ENCODE assay signal across 25 cellular contexts in the genomic region with DNA sequence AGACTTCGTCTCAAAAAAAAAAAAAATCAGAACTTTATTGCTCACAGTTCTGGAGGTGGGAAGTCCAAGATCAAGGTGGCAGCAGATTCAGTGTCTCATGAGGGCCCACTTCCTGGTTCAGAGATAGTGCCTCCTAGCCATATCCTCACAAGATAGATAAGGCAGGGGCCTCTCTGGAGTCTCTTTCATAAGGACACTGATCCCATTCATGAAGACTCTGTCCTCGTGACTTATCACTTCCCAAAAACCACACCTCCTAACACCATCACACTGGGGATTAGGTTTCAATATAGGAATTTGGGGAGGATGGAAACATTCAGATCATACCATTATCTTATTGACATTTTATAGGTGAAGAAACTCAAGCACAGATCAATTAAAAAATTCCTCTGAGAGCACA.
A peak's percentile ranks its signal among the peaks of the same experiment; 100 is the strongest.
DNase-seq lines count a peak whose midpoint lies in the region; TF ChIP-seq lines count a peak whose summit lies in the region.
"Had no signal": no experiment of that assay in that cellular context is flagged by ENCODE, and none has a peak within 500 bp of the region (broad histone marks: within the 10 kb centered on the region; RNA-seq: fewer than 3 reads in every experiment).

No MANE protein-coding gene starts in this region.

- DNase-seq in COLO829 (ENCODE audit: low spot score) = peak; percentile 39
- DNase-seq in SK-MEL-5 (ENCODE audit: low read depth, low spot score) = peak; percentile 79
- peak; percentile 12 for DNase-seq in endodermal cell
- DNase-seq in islet precursor cell = peak; percentile 12
- no peak for DNase-seq in HCEC 1CT
- DNase-seq in HEK293T (ENCODE audit: extremely low spot score) = no peak
- no peak for DNase-seq in H7
- DNase-seq in trophoblast cell = no peak
- DNase-seq: AML-193; CD4-positive, alpha-beta T cell; CD8-positive, alpha-beta T cell; COR-L47; DMS 273 treated with DMSO at 0.1 percent for 48 hours; DMS153; DMS53; DMS79; DND-41; EL; GDM1 had no signal

- H3K27me3 Mint-ChIP-seq in endodermal cell (ENCODE audit: insufficient read depth) = peaks cover 4% of the 10 kb centered on the region
- H3K27me3 Mint-ChIP-seq: CD4-positive, alpha-beta T cell had no signal

- H3K4me3 ChIP-seq in endodermal cell (ENCODE audit: low read length) (no peak overlapping the region), H7 (ENCODE audit: insufficient read depth, low read depth, low read length) (no peak overlapping the region), trophoblast cell (ENCODE audit: low read depth, low read length) (no peak overlapping the region)
- H3K4me3 ChIP-seq: A549; BLaER1 treated with 17β-estradiol and CSF1 and Interleukin-3, amounts not matched to agents 10 nM and 100 nM; GM12878 had no signal

- no peaks in the 10 kb centered on the region for H3K79me1 ChIP-seq in trophoblast cell (ENCODE audit: low read length)

- H3K79me2 ChIP-seq in trophoblast cell (ENCODE audit: control insufficient read depth, insufficient read depth, low read length, poor library complexity) = no peaks in the 10 kb centered on the region

- no peaks in the 10 kb centered on the region for H3K9me3 ChIP-seq in endodermal cell (ENCODE audit: control insufficient read depth, low read length)
- peaks cover 10% of the 10 kb centered on the region for H3K9me3 ChIP-seq in trophoblast cell (ENCODE audit: insufficient read depth, low read depth, low read length)

- no peak overlapping the region for H4K12ac ChIP-seq in trophoblast cell (ENCODE audit: low read depth, low read length)

- H3K27ac ChIP-seq in endodermal cell (ENCODE audit: low read depth, low read length) (no peak overlapping the region), trophoblast cell (ENCODE audit: low read depth, low read length) (no peak overlapping the region)
- H3K27ac ChIP-seq: 22Rv1; A549; BLaER1 treated with 17β-estradiol and CSF1 and Interleukin-3, amounts not matched to agents 10 nM and 100 nM; C4-2B had no signal

- in situ Hi-C loops in SK-MEL-5 (cut with HindIII; ENCODE audit: low pct_unique_long_range_greater_than_20kb, low sequenced_read_pairs) = no loop called here

- H3K9ac ChIP-seq in endodermal cell (ENCODE audit: extremely low read depth, low read length, poor library complexity, severe bottlenecking) = no peak overlapping the region
- no peak overlapping the region for H3K9ac ChIP-seq in trophoblast cell (ENCODE audit: low read length)
- H3K9ac ChIP-seq: BLaER1 treated with 17β-estradiol and CSF1 and Interleukin-3, amounts not matched to agents 10 nM and 100 nM had no signal

- H3K14ac ChIP-seq in trophoblast cell (ENCODE audit: low read length) = no peak overlapping the region

- no peak overlapping the region for H3K27ac Mint-ChIP-seq in endodermal cell
- H3K27ac Mint-ChIP-seq: B cell; CD4-positive, alpha-beta T cell; CD8-positive, alpha-beta T cell had no signal

- no peak overlapping the region for H4K8ac ChIP-seq in trophoblast cell (ENCODE audit: low read depth, low read length)

- no peak overlapping the region for H2BK5ac ChIP-seq in trophoblast cell (ENCODE audit: low read depth, low read length, poor library complexity)

- no peaks in the 10 kb centered on the region for H3K4me1 ChIP-seq in endodermal cell (ENCODE audit: control insufficient read depth, insufficient read depth, low read length)
- no peaks in the 10 kb centered on the region for H3K4me1 ChIP-seq in trophoblast cell (ENCODE audit: control insufficient read depth in 1 of 2, insufficient read depth in 2 of 2, low read length in 2 of 2)
- H3K4me1 ChIP-seq: A549 had no signal

- POLR2A ChIA-PET in HEK293T (lab: Yijun Ruan, JAX) = no interaction called here

- H3K9me3 Mint-ChIP-seq in endodermal cell = peaks cover 17% of the 10 kb centered on the region
- H3K9me3 Mint-ChIP-seq: CD4-positive, alpha-beta T cell; CD8-positive, alpha-beta T cell had no signal

- no peak overlapping the region for H3K4me2 ChIP-seq in trophoblast cell (ENCODE audit: low read length)
- H3K4me2 ChIP-seq: A549; BLaER1 treated with 17β-estradiol and CSF1 and Interleukin-3, amounts not matched to agents 10 nM and 100 nM had no signal

- H3K4ac ChIP-seq in trophoblast cell (ENCODE audit: low read depth, low read length) = no peak overlapping the region

- no peak overlapping the region for H2BK120ac ChIP-seq in trophoblast cell (ENCODE audit: insufficient read depth, low read length, poor library complexity)

- no peak overlapping the region for H4K91ac ChIP-seq in trophoblast cell (ENCODE audit: low read depth, low read length)

- H2AK5ac ChIP-seq in trophoblast cell (ENCODE audit: low read length) = no peak overlapping the region

- no peaks in the 10 kb centered on the region for H3K36me3 ChIP-seq in endodermal cell (ENCODE audit: control insufficient read depth, insufficient read depth, low read length)
- no peaks in the 10 kb centered on the region for H3K36me3 ChIP-seq in H7 (replicated peaks; ENCODE audit: control insufficient read depth, insufficient read depth, low read length)
- H3K36me3 ChIP-seq in trophoblast cell (ENCODE audit: control insufficient read depth in 1 of 2, insufficient read depth in 2 of 2, low read length in 2 of 2) = no peaks in the 10 kb centered on the region
- H3K36me3 ChIP-seq: BLaER1 treated with 17β-estradiol and CSF1 and Interleukin-3, amounts not matched to agents 10 nM and 100 nM had no signal

- no peaks in the 10 kb centered on the region for H3K4me1 Mint-ChIP-seq in endodermal cell
- H3K4me1 Mint-ChIP-seq: B cell had no signal

- H3K27me3 ChIP-seq in endodermal cell (ENCODE audit: control insufficient read depth, insufficient read depth, low read length, poor library complexity, severe bottlenecking) = no peaks in the 10 kb centered on the region
- H3K27me3 ChIP-seq in H7 (ENCODE audit: control insufficient read depth, insufficient read depth, low read length) = no peaks in the 10 kb centered on the region
- H3K27me3 ChIP-seq in trophoblast cell (ENCODE audit: insufficient read depth, low read length) = peaks cover 1% of the 10 kb centered on the region
- H3K27me3 ChIP-seq: BLaER1 treated with 17β-estradiol and CSF1 and Interleukin-3, amounts not matched to agents 10 nM and 100 nM had no signal

- no peak overlapping the region for H2BK12ac ChIP-seq in trophoblast cell (ENCODE audit: low read length)

- 95 to 100% methylated on average over 1 of the region's 2 CpGs for WGBS in endodermal cell (ENCODE audit: insufficient coverage in 1 of 2, insufficient read length in 1 of 2), 2 experiments
- WGBS in trophoblast cell (ENCODE audit: extremely low coverage, insufficient coverage, insufficient read length) = no CpG with 5 or more reads among the region's 2 CpGs

- no peak overlapping the region for H3K23ac ChIP-seq in trophoblast cell (ENCODE audit: low read length)

- CTCF ChIA-PET in HEK293T (lab: Yijun Ruan, JAX) = no interaction called here

- H2AFZ ChIP-seq in trophoblast cell (ENCODE audit: insufficient read depth, low read length, poor library complexity) = no peak overlapping the region

- H3K18ac ChIP-seq in trophoblast cell (ENCODE audit: low read length) = no peak overlapping the region

- TF ChIP-seq CTCF in endodermal cell (conservative IDR thresholded peaks at IDR 0.05) = no peak

- no peak overlapping the region for H3K4me3 Mint-ChIP-seq in endodermal cell
- H3K4me3 Mint-ChIP-seq: B cell; CD4-positive, alpha-beta T cell; CD8-positive, alpha-beta T cell had no signal

- no peaks in the 10 kb centered on the region for H3K36me3 Mint-ChIP-seq in endodermal cell (ENCODE audit: low read depth)
- H3K36me3 Mint-ChIP-seq: CD8-positive, alpha-beta T cell had no signal

TF ChIP-seq in HEK293T, 16 proteins besides CTCF, POLR2A, EP300 and RAD21:
- TF ChIP-seq TARDBP (IDR thresholded peaks at IDR 0.05) (no peak), ELF4 (IDR thresholded peaks at IDR 0.05) (no peak), FOXK2 (IDR thresholded peaks at IDR 0.05) (no peak), SP1 (IDR thresholded peaks at IDR 0.05) (no peak), LEF1 (IDR thresholded peaks at IDR 0.05; ENCODE audit: borderline replicate concordance) (no peak), SUZ12 (IDR thresholded peaks at IDR 0.05) (no peak), FOXM1 (IDR thresholded peaks at IDR 0.05; ENCODE audit: borderline replicate concordance) (no peak), HDGF (IDR thresholded peaks at IDR 0.05; ENCODE audit: borderline replicate concordance) (no peak), NFRKB (IDR thresholded peaks at IDR 0.05) (no peak), FOXA1 (IDR thresholded peaks at IDR 0.05) (no peak), L3MBTL2 (conservative IDR thresholded peaks at IDR 0.05) (no peak), BHLHE40 (IDR thresholded peaks at IDR 0.05; ENCODE audit: borderline replicate concordance) (no peak), ZNF384 (IDR thresholded peaks at IDR 0.05) (no peak), ARNT (IDR thresholded peaks at IDR 0.05) (no peak), CTBP1 (IDR thresholded peaks at IDR 0.05; ENCODE audit: borderline replicate concordance) (no peak)
- TF ChIP-seq, protein P1, sequence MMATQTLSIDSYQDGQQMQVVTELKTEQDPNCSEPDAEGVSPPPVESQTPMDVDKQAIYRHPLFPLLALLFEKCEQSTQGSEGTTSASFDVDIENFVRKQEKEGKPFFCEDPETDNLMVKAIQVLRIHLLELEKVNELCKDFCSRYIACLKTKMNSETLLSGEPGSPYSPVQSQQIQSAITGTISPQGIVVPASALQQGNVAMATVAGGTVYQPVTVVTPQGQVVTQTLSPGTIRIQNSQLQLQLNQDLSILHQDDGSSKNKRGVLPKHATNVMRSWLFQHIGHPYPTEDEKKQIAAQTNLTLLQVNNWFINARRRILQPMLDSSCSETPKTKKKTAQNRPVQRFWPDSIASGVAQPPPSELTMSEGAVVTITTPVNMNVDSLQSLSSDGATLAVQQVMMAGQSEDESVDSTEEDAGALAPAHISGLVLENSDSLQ (IDR thresholded peaks at IDR 0.05) = no peak
TF ChIP-seq in HEK293T: peak in this region for 0.

Comparison
In these comparisons a context has a peak if more than half of its experiments do, and no peak if none do; other contexts are left out.
1. DNase-seq: peak in COLO829 (single experiment), SK-MEL-5 (single experiment), endodermal cell (single experiment) and islet precursor cell (single experiment); none in HCEC 1CT (single experiment), HEK293T (single experiment), H7 (single experiment) and trophoblast cell (0 of 2).